Comparison of ENCODE assay signal across 8 cellular contexts in the genomic region with DNA sequence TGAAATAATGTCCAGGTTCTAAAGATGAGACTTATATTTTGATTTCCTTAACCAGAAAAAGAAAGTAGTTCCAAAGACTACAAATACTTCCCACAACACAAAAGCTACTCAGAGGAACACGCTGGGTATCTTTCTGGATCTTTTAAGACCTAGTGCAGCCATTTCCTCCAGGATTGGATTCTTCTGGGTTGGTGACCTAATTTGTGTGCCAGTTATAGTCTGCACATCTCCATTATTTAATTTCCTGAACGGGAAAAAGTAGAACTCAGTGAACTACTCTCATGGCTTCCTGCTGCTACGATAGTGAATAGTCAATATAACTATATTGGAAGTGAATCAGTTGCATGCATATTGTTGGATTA. TPM values are rescaled to one million over a fixed set of nuclear protein-coding genes. Genes with fewer than 3 reads are reported as not detected.
A peak's percentile ranks its signal among the peaks of the same experiment; 100 is the strongest.
DNase-seq lines count a peak whose midpoint lies in the region; ATAC-seq and TF ChIP-seq lines count a peak whose summit lies in the region.

No MANE protein-coding gene starts in this region.

- peak overlapping the region; percentile 94 for H3K9ac ChIP-seq in mucosa of rectum (ENCODE audit: low read depth in 1 of 2, low read length in 2 of 2)

- H3K4me3 ChIP-seq in right atrium auricular region = peak overlapping the region; percentile 65 to 95
- peak overlapping the region; percentile 74 to 92 (median 90) for H3K4me3 ChIP-seq in breast epithelium
- H3K4me3 ChIP-seq in mucosa of rectum (ENCODE audit: low read length in 2 of 2) = peak overlapping the region; percentile 92 to 93

- H3K27me3 ChIP-seq in right atrium auricular region = no peaks in the 10 kb centered on the region
- H3K27me3 ChIP-seq in breast epithelium = no peaks in the 10 kb centered on the region
- H3K27me3 ChIP-seq in mucosa of rectum (ENCODE audit: control insufficient read depth in 2 of 2, insufficient read depth in 2 of 2, low read length in 2 of 2) = no peaks in the 10 kb centered on the region

- H3K27ac ChIP-seq in right atrium auricular region (peak overlapping the region; percentile 96), breast epithelium (peak overlapping the region; percentile 92 to 97), mucosa of rectum (ENCODE audit: low read depth in 2 of 2, low read length in 2 of 2) (peak overlapping the region; percentile 96 to 99)

- DNase-seq in right atrium auricular region (ENCODE audit: low spot score) = no peak
- DNase-seq in left cardiac atrium = no peak
- no peak for DNase-seq in breast epithelium (ENCODE audit: low spot score in 2 of 2)
- no peak for DNase-seq in GM13977 (ENCODE audit: low spot score)
- DNase-seq in posterior vena cava (ENCODE audit: low spot score) = no peak
- no peak for DNase-seq in NCI-H82 (lab: John Stamatoyannopoulos, UW)

- H3K9me3 ChIP-seq in right atrium auricular region = no peaks in the 10 kb centered on the region
- no peaks in the 10 kb centered on the region for H3K9me3 ChIP-seq in breast epithelium
- no peaks in the 10 kb centered on the region for H3K9me3 ChIP-seq in mucosa of rectum (ENCODE audit: control insufficient read depth in 2 of 2, low read length in 2 of 2)

- TF ChIP-seq CTCF in right atrium auricular region (IDR thresholded peaks at IDR 0.05) = no peak
- no peak for TF ChIP-seq CTCF in breast epithelium (IDR thresholded peaks at IDR 0.05)
- no peak for TF ChIP-seq CTCF in GM13977 (IDR thresholded peaks at IDR 0.05; ENCODE audit: extremely low read depth, insufficient read depth, missing control alignments)

- H3K36me3 ChIP-seq in right atrium auricular region = peaks cover 6% of the 10 kb centered on the region
- H3K36me3 ChIP-seq in breast epithelium = no peaks in the 10 kb centered on the region
- H3K36me3 ChIP-seq in mucosa of rectum (ENCODE audit: control insufficient read depth in 2 of 2, insufficient read depth in 2 of 2, low read length in 2 of 2) = peaks cover 3 to 6% of the 10 kb centered on the region in 2 donors

- ATAC-seq in left cardiac atrium = no peak
- no peak for ATAC-seq in HG02852 (IDR thresholded peaks at IDR 0.05; ENCODE audit: unreplicated experiment)

- in situ Hi-C loops in GM13977 (cut with MboI; ENCODE audit: low pct_unique_long_range_greater_than_20kb, low sequenced_read_pairs, unreplicated experiment) = no loop called here

- TF ChIP-seq POLR2A in breast epithelium (IDR thresholded peaks at IDR 0.05) = no peak

- intact Hi-C loops in left cardiac atrium (cut with DNase I) (no loop called here), breast epithelium (cut with DNase I; ENCODE audit: low total_unique reads) (no loop called here), posterior vena cava (cut with DNase I) (no loop called here)

- peaks cover 0 to 32% of the 10 kb centered on the region in 2 donors for H3K4me1 ChIP-seq in right atrium auricular region
- peaks cover 0 to 7% of the 10 kb centered on the region in 2 donors for H3K4me1 ChIP-seq in breast epithelium
- peaks cover 24 to 32% of the 10 kb centered on the region in 2 donors for H3K4me1 ChIP-seq in mucosa of rectum (ENCODE audit: control insufficient read depth in 2 of 2, insufficient read depth in 2 of 2, low read length in 2 of 2)

RNA-seq across cellular contexts. Expression of gene TMEM87B, which starts 1.5 kb away (rescaled TPM):
- total RNA-seq in right atrium auricular region (1 to 10 TPM; 7.7 to 8.8 TPM), left cardiac atrium (10 to 100 TPM in 1 of 2 donors, 1 to 10 TPM in 1; 8.1 to 14.7 TPM), breast epithelium (10 to 100 TPM; 16.2 to 52.0 (median 38.3) TPM), posterior vena cava (10 to 100 TPM; 28.3 to 42.7 TPM)
